Comparison of ENCODE assay signal across 14 cellular contexts in the genomic region with DNA sequence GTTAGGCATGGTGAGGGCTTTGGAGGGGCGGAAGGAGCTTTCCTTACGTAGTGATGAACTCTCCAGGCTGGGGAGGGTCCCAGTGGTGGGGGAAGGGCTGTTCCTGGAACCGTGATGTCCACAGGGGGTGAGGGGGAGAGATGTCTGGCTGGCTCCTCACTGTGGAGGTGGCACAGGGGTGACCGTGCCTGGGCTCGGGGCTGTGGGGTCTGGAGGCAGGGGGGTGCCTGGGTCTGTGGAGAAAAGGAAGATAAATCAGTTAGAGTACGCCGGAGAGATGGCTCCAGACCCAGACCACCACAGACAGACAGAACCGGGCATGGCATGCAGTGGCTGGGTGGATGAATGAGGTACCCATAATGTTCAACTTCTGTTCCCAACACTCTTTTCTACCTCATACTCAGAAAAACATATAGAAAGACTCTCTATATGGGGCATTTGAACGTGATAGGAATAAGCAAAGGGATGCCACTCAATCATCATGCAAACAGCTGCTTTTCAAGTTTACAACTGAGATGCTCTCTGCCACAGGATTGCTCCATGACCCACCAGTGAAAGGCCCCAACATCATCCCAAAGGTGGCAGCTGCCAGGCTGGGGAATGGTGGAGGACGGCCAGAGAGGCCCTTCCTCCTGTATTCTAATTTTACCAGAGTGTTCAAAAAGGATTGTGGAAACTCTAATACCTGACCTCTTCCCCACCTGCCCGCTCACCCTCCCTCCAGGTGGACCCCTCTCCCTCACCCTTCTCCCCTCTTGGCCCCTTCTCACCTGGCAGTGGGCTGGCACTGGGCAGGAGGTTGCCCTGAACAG. TPM values are rescaled to one million over a fixed set of nuclear protein-coding genes. Genes with fewer than 3 reads are reported as not detected.
DNase-seq lines count a peak whose midpoint lies in the region; ATAC-seq, FAIRE-seq and TF ChIP-seq lines count a peak whose summit lies in the region.
"Had no signal": no experiment of that assay in that cellular context is flagged by ENCODE, and none has a peak within 500 bp of the region (broad histone marks: within the 10 kb centered on the region; RNA-seq: fewer than 3 reads in every experiment).

No MANE protein-coding gene starts in this region.

- WGBS in HUES64: 75% methylated on average over 8 of the region's 11 CpGs
- 74 to 82% (median 79%) methylated on average over 11 of the region's 11 CpGs for WGBS in small intestine, 3 donors

- no peak overlapping the region for H3K4me3 Mint-ChIP-seq in Caco-2 (ENCODE audit: unreplicated experiment)
- no peak overlapping the region for H3K4me3 Mint-ChIP-seq in osteocyte (ENCODE audit: unreplicated experiment)

- no peaks in the 10 kb centered on the region for H3K27me3 ChIP-seq in Caco-2 (replicated peaks; ENCODE audit: control insufficient read depth, insufficient read depth, low read length)
- no peaks in the 10 kb centered on the region for H3K27me3 ChIP-seq in HUES64 (ENCODE audit: insufficient read depth, low read length)
- H3K27me3 ChIP-seq in small intestine (ENCODE audit: control insufficient read depth in 2 of 2, insufficient read depth in 2 of 2, low read length in 2 of 2): no peaks in the 10 kb centered on the region
- H3K27me3 ChIP-seq: left lung, uterus had no signal

- H3K9ac ChIP-seq in HUES64 (ENCODE audit: low read depth, low read length): no peak overlapping the region

- peaks cover 3% of the 10 kb centered on the region for H3K36me3 ChIP-seq in Caco-2 (ENCODE audit: control insufficient read depth, insufficient read depth, low read length)
- H3K36me3 ChIP-seq in HUES64 (ENCODE audit: insufficient read depth, low read length): peaks cover 93% of the 10 kb centered on the region
- peaks cover 27 to 36% of the 10 kb centered on the region in 2 donors for H3K36me3 ChIP-seq in small intestine (ENCODE audit: control insufficient read depth in 2 of 2, insufficient read depth in 2 of 2, low read length in 2 of 2)
- H3K36me3 ChIP-seq: uterus had no signal

- H3K27ac ChIP-seq in HUES64 (ENCODE audit: low read depth, low read length) (peak overlapping the region; percentile 15; the same call in 1 of the 2 replicates), small intestine (ENCODE audit: low read depth in 1 of 2, low read length in 1 of 2) (no peak overlapping the region)

- POLR2A ChIA-PET in Caco-2 (lab: Charles Lee): interaction anchor here (0.6 to 1.4 kb wide), 3 partner anchors 36 to 196 kb away, joined by 3 to 8 read pairs (median 3); partner anchors contain the start of genes ESYT1 and STAT2

- TF ChIP-seq CTCF in Caco-2 (IDR thresholded peaks at IDR 0.05; ENCODE audit: insufficient read depth in 1 of 2, low read depth in 1 of 2, low read length in 1 of 2, severe bottlenecking in 1 of 2, unreplicated experiment in 1 of 2): no peak
- no peak for TF ChIP-seq CTCF in cardiac fibroblast (IDR thresholded peaks at IDR 0.05; ENCODE audit: low read depth, low read length)
- TF ChIP-seq CTCF in osteocyte (IDR thresholded peaks at IDR 0.05): no peak

- no peaks in the 10 kb centered on the region for H3K9me3 ChIP-seq in Caco-2
- no peaks in the 10 kb centered on the region for H3K9me3 ChIP-seq in HUES64 (ENCODE audit: insufficient read depth, low read depth, low read length)
- no peaks in the 10 kb centered on the region for H3K9me3 ChIP-seq in small intestine (ENCODE audit: control insufficient read depth, low read depth)
- H3K9me3 ChIP-seq: left lung, prostate gland, uterus had no signal

- no TSS peak for BruUV-seq in Caco-2 (replicated peaks; lab: Mats Ljungman, UMichigan)

- DNase-seq in Caco-2: no peak
- DNase-seq in cardiac fibroblast (ENCODE audit: low read depth in 2 of 2): peak; percentile 16 to 28
- DNase-seq in osteocyte (ENCODE audit: extremely low spot score, unreplicated experiment): no peak
- no peak for DNase-seq in small intestine
- no peak for DNase-seq in NCI-H1048 (lab: John Stamatoyannopoulos, UW)
- DNase-seq in stimulated activated CD4-positive, alpha-beta T cell treated with anti-CD3 and anti-CD28 coated beads, Interleukin-2, amount 100 ng/mL, for 24 hours: no peak
- DNase-seq: KG1, left lung, NCI-H2081 treated with DMSO at 0.1 percent for 48 hours, uterus had no signal

- intact Hi-C loops in Caco-2 (cut with micrococcal nuclease; ENCODE audit: unreplicated experiment): no loop called here

- H3K9me3 Mint-ChIP-seq in Caco-2 (ENCODE audit: unreplicated experiment): no peaks in the 10 kb centered on the region
- no peaks in the 10 kb centered on the region for H3K9me3 Mint-ChIP-seq in osteocyte (ENCODE audit: unreplicated experiment)

- H3K4me3 ChIP-seq in Caco-2 (ENCODE audit: low read depth, low read length): no peak overlapping the region
- no peak overlapping the region for H3K4me3 ChIP-seq in HUES64 (ENCODE audit: low read length)
- no peak overlapping the region for H3K4me3 ChIP-seq in cardiac fibroblast (replicated peaks in 1 of 2; ENCODE audit: low read depth in 2 of 2, low read length in 2 of 2)
- H3K4me3 ChIP-seq in small intestine (ENCODE audit: low read depth in 1 of 2, low read length in 2 of 2): no peak overlapping the region
- H3K4me3 ChIP-seq: left lung, prostate gland, uterus had no signal

- no peak for ATAC-seq in HG03442 (IDR thresholded peaks at IDR 0.05; ENCODE audit: unreplicated experiment)
- ATAC-seq: left lung had no signal

- peaks cover 27% of the 10 kb centered on the region for H3K4me1 Mint-ChIP-seq in Caco-2 (ENCODE audit: low read depth, unreplicated experiment)
- H3K4me1 Mint-ChIP-seq in osteocyte (ENCODE audit: unreplicated experiment): peaks cover 38% of the 10 kb centered on the region

- FAIRE-seq in small intestine (lab: Jason Lieb, UNC): no peak
- FAIRE-seq: colon had no signal

- CTCF ChIA-PET in Caco-2 (lab: Charles Lee): interaction anchor here (1.3 to 1.5 kb wide), 2 partner anchors 12 to 36 kb away, joined by 4 to 5 read pairs; partner anchors contain the start of genes ESYT1 and MYL6B

- peaks cover 14% of the 10 kb centered on the region for H3K4me1 ChIP-seq in Caco-2
- peaks cover 38% of the 10 kb centered on the region for H3K4me1 ChIP-seq in HUES64 (ENCODE audit: insufficient read depth, low read length)
- H3K4me1 ChIP-seq in small intestine (ENCODE audit: control insufficient read depth in 2 of 2, insufficient read depth in 1 of 2, low read depth in 1 of 2, low read length in 1 of 2): peaks cover 0 to 4% of the 10 kb centered on the region in 2 donors

- H3K36me3 Mint-ChIP-seq in Caco-2 (ENCODE audit: insufficient read depth, unreplicated experiment) (peaks cover 96% of the 10 kb centered on the region), osteocyte (ENCODE audit: unreplicated experiment) (peaks cover 48% of the 10 kb centered on the region)

- no peaks in the 10 kb centered on the region for H3K27me3 Mint-ChIP-seq in Caco-2 (ENCODE audit: insufficient read depth, unreplicated experiment)
- H3K27me3 Mint-ChIP-seq in osteocyte (ENCODE audit: unreplicated experiment): no peaks in the 10 kb centered on the region

- H3K27ac Mint-ChIP-seq in Caco-2 (ENCODE audit: unreplicated experiment) (peak overlapping the region; percentile 73), osteocyte (ENCODE audit: unreplicated experiment) (peak overlapping the region; percentile 45)

RNA-seq across cellular contexts. Expression of gene MYL6, which starts 5.6 kb away (rescaled TPM):
- total RNA-seq in Caco-2 (2022): 960 and 1,174 TPM in 2 replicates
- polyA plus RNA-seq in HUES64 (2013, experiment 1 of 2): 1,204 TPM
- polyA plus RNA-seq in HUES64 (2013, experiment 2 of 2): 1,131 TPM
- 1,490 and 1,549 TPM in 2 replicates for total RNA-seq in osteocyte
- 1,000 to 10,000 TPM; 2,556 to 4,316 (median 3,376) TPM for polyA plus RNA-seq in small intestine

RNA-seq across cellular contexts. Expression of gene MYL6B, which starts 11.4 kb away (rescaled TPM):
- 40.5 and 44.8 TPM in 2 replicates for total RNA-seq in Caco-2 (2022)
- polyA plus RNA-seq in HUES64 (2013, experiment 1 of 2): 119 TPM
- 134 TPM for polyA plus RNA-seq in HUES64 (2013, experiment 2 of 2)
- total RNA-seq in osteocyte: 123 and 139 TPM in 2 replicates
- polyA plus RNA-seq in small intestine: 10 to 100 TPM; 24.8 to 31.2 (median 28.6) TPM

RNA-seq across cellular contexts. Expression of gene SMARCC2, which starts 25.5 kb away (rescaled TPM):
- total RNA-seq in Caco-2 (2022): 89.1 and 94.8 TPM in 2 replicates
- polyA plus RNA-seq in HUES64 (2013, experiment 1 of 2): 39.9 TPM
- 50.6 TPM for polyA plus RNA-seq in HUES64 (2013, experiment 2 of 2)
- 122 and 128 TPM in 2 replicates for total RNA-seq in osteocyte
- 10 to 100 TPM; 18.6 to 31.1 (median 20.4) TPM for polyA plus RNA-seq in small intestine

RNA-seq across cellular contexts. Expression of gene ESYT1, which starts 35.7 kb away (rescaled TPM):
- total RNA-seq in Caco-2 (2022) (70.4 and 79.0 TPM in 2 replicates), osteocyte (127 and 142 TPM in 2 replicates)
- polyA plus RNA-seq in HUES64 (2013, experiment 1 of 2): 72.0 TPM
- 70.5 TPM for polyA plus RNA-seq in HUES64 (2013, experiment 2 of 2)
- 10 to 100 TPM in 1 of 3 donors, 1 to 10 TPM in 2; 2.7 to 51.8 (median 7.8) TPM for polyA plus RNA-seq in small intestine

RNA-seq across cellular contexts. Expression of gene ZC3H10, which starts 45.7 kb away (rescaled TPM):
- total RNA-seq in Caco-2 (2022) (3.5 and 4.4 TPM in 2 replicates), osteocyte (10.5 and 11.8 TPM in 2 replicates)
- polyA plus RNA-seq in HUES64 (2013, experiment 1 of 2): 3.6 TPM
- 3.9 TPM for polyA plus RNA-seq in HUES64 (2013, experiment 2 of 2)
- 1 to 10 TPM; 1.1 to 2.8 (median 1.3) TPM for polyA plus RNA-seq in small intestine

Comparison
In these comparisons a context has a peak if more than half of its experiments do, and no peak if none do; other contexts are left out.
1. DNase-seq: peak in cardiac fibroblast (2 of 2); none in Caco-2 (0 of 2), osteocyte (single experiment), small intestine (single experiment), NCI-H1048 (single experiment) and stimulated activated CD4-positive, alpha-beta T cell treated with anti-CD3 and anti-CD28 coated beads, Interleukin-2, amount 100 ng/mL, for 24 hours (0 of 2).